ENCODE assay signal across 22 cellular contexts in genomic region chr3:32184187-32184730, GRCh38.
DNase-seq lines count a peak whose midpoint lies in the region; ATAC-seq lines count a peak whose summit lies in the region.
"Had no signal": no experiment of that assay in that cellular context is flagged by ENCODE, and none has a peak within 500 bp of the region (broad histone marks: within the 10 kb centered on the region; RNA-seq: fewer than 3 reads in every experiment).

No MANE protein-coding gene starts in this region.

- no peaks in the 10 kb centered on the region for H3K36me3 Mint-ChIP-seq in effector memory CD8-positive, alpha-beta T cell (ENCODE audit: insufficient read depth)
- H3K36me3 Mint-ChIP-seq: CD4-positive, alpha-beta memory T cell had no signal

- no peak for ATAC-seq in effector memory CD8-positive, alpha-beta T cell (replicated peaks)
- ATAC-seq: A549, HepG2, K562 had no signal

- H3K9me3 Mint-ChIP-seq in effector memory CD8-positive, alpha-beta T cell, result no peaks in the 10 kb centered on the region
- H3K9me3 Mint-ChIP-seq: CD4-positive, alpha-beta memory T cell had no signal

- H3K27ac Mint-ChIP-seq in effector memory CD8-positive, alpha-beta T cell, result no peak overlapping the region
- H3K27ac Mint-ChIP-seq: CD4-positive, alpha-beta memory T cell had no signal

- no peaks in the 10 kb centered on the region for H3K4me1 Mint-ChIP-seq in effector memory CD8-positive, alpha-beta T cell (ENCODE audit: low read depth in 2 of 2)
- H3K4me1 Mint-ChIP-seq: CD4-positive, alpha-beta memory T cell had no signal

- DNase-seq in AG08395 (ENCODE audit: low spot score) (peak; percentile 6), EL (peak; percentile 50), SW480 (ENCODE audit: low spot score) (peak; percentile 53), foreskin melanocyte (peak; percentile 24), T-helper 1 cell (no peak), SKM-1 treated with dmso at 0.1 percent for 144 hours (lab: John Stamatoyannopoulos, UW; ENCODE audit: unreplicated experiment) (no peak)
- no peak for DNase-seq in effector memory CD8-positive, alpha-beta T cell
- DNase-seq in NK-92 treated with Interleukin-12 subunit alpha and Interleukin-12 subunit beta, amount 100 ng/mL, for 24 hours (lab: John Stamatoyannopoulos, UW), result no peak
- DNase-seq: Caco-2; CD4-positive, alpha-beta memory T cell; DMS 273 treated with DMSO at 0.1 percent for 48 hours; GF-D8; NCI-H1092 treated with DMSO at 0.1 percent for 48 hours; NCI-H1436 treated with DMSO at 0.1 percent for 48 hours; NCI-H1930; NCI-H2227 treated with DMSO at 0.1 percent for 48 hours; NCI-H510A treated with DMSO at 0.1 percent for 48 hours; NCI-H774; Peyer's patch had no signal

- peaks cover 43 to 64% of the 10 kb centered on the region in 2 donors for H3K27me3 Mint-ChIP-seq in effector memory CD8-positive, alpha-beta T cell

- H3K4me3 Mint-ChIP-seq in effector memory CD8-positive, alpha-beta T cell, result no peak overlapping the region
- H3K4me3 Mint-ChIP-seq: CD4-positive, alpha-beta memory T cell had no signal

Comparison
In these comparisons a context has a peak if more than half of its experiments do, and no peak if none do; other contexts are left out.
1. DNase-seq: peak in AG08395 (single experiment), EL (single experiment), SW480 (single experiment) and foreskin melanocyte (single experiment); none in T-helper 1 cell (0 of 5), effector memory CD8-positive, alpha-beta T cell (0 of 3), NK-92 treated with Interleukin-12 subunit alpha and Interleukin-12 subunit beta, amount 100 ng/mL, for 24 hours (single experiment) and SKM-1 treated with dmso at 0.1 percent for 144 hours (single experiment).